ENCODE assay signal across 20 cellular contexts in genomic region chr10:83633547-83633946, GRCh38.
DNase-seq lines count a peak whose midpoint lies in the region; ATAC-seq, FAIRE-seq and TF ChIP-seq lines count a peak whose summit lies in the region.
"Had no signal": no experiment of that assay in that cellular context is flagged by ENCODE, and none has a peak within 500 bp of the region (broad histone marks: within the 10 kb centered on the region; RNA-seq: fewer than 3 reads in every experiment).

No MANE protein-coding gene starts in this region.

- 88 to 95% (median 94%) methylated on average over 4 of the region's 4 CpGs for WGBS in stomach, 5 donors

- TF ChIP-seq POLR2A in GM12891 (IDR thresholded peaks at IDR 0.05; ENCODE audit: low read depth, low read length): no peak
- no peak for TF ChIP-seq POLR2A in stomach (IDR thresholded peaks at IDR 0.05)

- H3K27ac ChIP-seq in OCI-LY3 (ENCODE audit: low read length) (no peak overlapping the region), stomach (no peak overlapping the region)
- H3K27ac ChIP-seq: 22Rv1; A549; BLaER1 treated with 17β-estradiol and CSF1 and Interleukin-3, amounts not matched to agents 10 nM and 100 nM; C4-2B had no signal

- no peaks in the 10 kb centered on the region for H3K9me3 ChIP-seq in OCI-LY3 (ENCODE audit: insufficient read depth, low read length)
- no peaks in the 10 kb centered on the region for H3K9me3 ChIP-seq in stomach
- H3K9me3 ChIP-seq in MG63: no peaks in the 10 kb centered on the region
- H3K9me3 ChIP-seq: A549; BLaER1 treated with 17β-estradiol and CSF1 and Interleukin-3, amounts not matched to agents 10 nM and 100 nM; Caco-2 had no signal

- TF ChIP-seq CTCF in OCI-LY3 (IDR thresholded peaks at IDR 0.05; ENCODE audit: low read depth, low read length): no peak
- TF ChIP-seq CTCF in stomach (IDR thresholded peaks at IDR 0.05): no peak

- H3K4me3 ChIP-seq in OCI-LY3 (ENCODE audit: low read length) (no peak overlapping the region; the same call in 1 of the 2 replicates), stomach (no peak overlapping the region), MG63 (no peak overlapping the region)
- H3K4me3 ChIP-seq: A549; BLaER1 treated with 17β-estradiol and CSF1 and Interleukin-3, amounts not matched to agents 10 nM and 100 nM had no signal

- no peak overlapping the region for H3K9ac ChIP-seq in OCI-LY3 (ENCODE audit: low read length)
- H3K9ac ChIP-seq: BLaER1 treated with 17β-estradiol and CSF1 and Interleukin-3, amounts not matched to agents 10 nM and 100 nM had no signal

- H3K4me1 ChIP-seq in OCI-LY3 (ENCODE audit: low read length) (peaks cover 11% of the 10 kb centered on the region), stomach (no peaks in the 10 kb centered on the region)
- H3K4me1 ChIP-seq: A549; BLaER1 treated with 17β-estradiol and CSF1 and Interleukin-3, amounts not matched to agents 10 nM and 100 nM; Caco-2 had no signal

- DNase-seq in GM12891 (ENCODE audit: insufficient read length, low spot score): no peak
- no peak for DNase-seq in stomach
- DNase-seq in activated gamma-delta T cell (lab: John Stamatoyannopoulos, UW): no peak
- DNase-seq in MG63: no peak
- DNase-seq: AML-193; Caco-2; Calu3; CD4-positive, alpha-beta T cell; CD8-positive, alpha-beta T cell; DMS79 treated with DMSO at 0.1 percent for 48 hours; GF-D8 had no signal

- no peaks in the 10 kb centered on the region for H3K79me2 ChIP-seq in OCI-LY3 (ENCODE audit: low read length)

- H2AFZ ChIP-seq in OCI-LY3 (ENCODE audit: low read depth, low read length): no peak overlapping the region; the same call in 1 of the 2 replicates

- TF ChIP-seq EP300 in stomach (IDR thresholded peaks at IDR 0.05): no peak

- H3K27me3 ChIP-seq in OCI-LY3 (ENCODE audit: low read depth, low read length) (no peaks in the 10 kb centered on the region), stomach (no peaks in the 10 kb centered on the region), MG63 (no peaks in the 10 kb centered on the region)
- H3K27me3 ChIP-seq: BLaER1 treated with 17β-estradiol and CSF1 and Interleukin-3, amounts not matched to agents 10 nM and 100 nM had no signal

- H4K20me1 ChIP-seq in OCI-LY3 (ENCODE audit: insufficient read depth, low read length): no peaks in the 10 kb centered on the region
- H4K20me1 ChIP-seq: BLaER1 treated with 17β-estradiol and CSF1 and Interleukin-3, amounts not matched to agents 10 nM and 100 nM had no signal

- H3K4me2 ChIP-seq in OCI-LY3 (ENCODE audit: low read length): peak overlapping the region; percentile 39
- H3K4me2 ChIP-seq: A549; BLaER1 treated with 17β-estradiol and CSF1 and Interleukin-3, amounts not matched to agents 10 nM and 100 nM had no signal

- intact Hi-C loops in stomach (cut with DNase I; ENCODE audit: low total_unique reads): no loop called here

- H3K36me3 ChIP-seq in OCI-LY3 (replicated peaks; ENCODE audit: low read depth, low read length): no peaks in the 10 kb centered on the region
- no peaks in the 10 kb centered on the region for H3K36me3 ChIP-seq in stomach
- no peaks in the 10 kb centered on the region for H3K36me3 ChIP-seq in MG63
- H3K36me3 ChIP-seq: BLaER1 treated with 17β-estradiol and CSF1 and Interleukin-3, amounts not matched to agents 10 nM and 100 nM had no signal

- ATAC-seq in HG02870 (IDR thresholded peaks at IDR 0.05; ENCODE audit: unreplicated experiment) (peak; percentile 74), HG03432 (IDR thresholded peaks at IDR 0.05; ENCODE audit: unreplicated experiment) (peak; percentile 46), GM21723 (IDR thresholded peaks at IDR 0.05; ENCODE audit: unreplicated experiment) (no peak)
- ATAC-seq: A549; CD8-positive, alpha-beta T cell had no signal

- FAIRE-seq in GM12891 (lab: Jason Lieb, UNC): no peak
- FAIRE-seq: A549, G401.6 had no signal

TF ChIP-seq in GM12891, 5 proteins besides CTCF, POLR2A, EP300 and RAD21:
- TF ChIP-seq PAX5 (IDR thresholded peaks at IDR 0.05; ENCODE audit: insufficient read depth, low read length, severe bottlenecking): no peak
- TF ChIP-seq SPI1 (IDR thresholded peaks at IDR 0.05; ENCODE audit: low read depth, low read length): 0 out of 2 replicates have a peak, but pooled peaks have one; percentile 33
